Comparison of ENCODE assay signal across 1 cellular context in genomic region chr18:23438046-23438377, GRCh38.
TF ChIP-seq lines count a peak whose summit lies in the region.

No MANE protein-coding gene starts in this region.

TF ChIP-seq in HepG2, 621 proteins besides CTCF, POLR2A, EP300 and RAD21 (continued from another document):
- no peak for TF ChIP-seq USF2 (IDR thresholded peaks at IDR 0.05; ENCODE audit: low read depth, low read length)
- 0 out of 2 replicates have a peak, but pooled peaks have one; percentile 4 for TF ChIP-seq USF2 (CRISPR knock-in tag; IDR thresholded peaks at IDR 0.05; ENCODE audit: borderline replicate concordance)
- 0 out of 2 replicates have a peak, but pooled peaks have one; percentile 5 for TF ChIP-seq PATZ1 (CRISPR knock-in tag; IDR thresholded peaks at IDR 0.05)
- no peak for TF ChIP-seq PRMT3 (CRISPR knock-in tag; IDR thresholded peaks at IDR 0.05; ENCODE audit: borderline replicate concordance, low read depth)
- peak; percentile 97; the same call in 1 of the 2 replicates for TF ChIP-seq ZFP91 (CRISPR knock-in tag; IDR thresholded peaks at IDR 0.05; ENCODE audit: borderline replicate concordance)
- TF ChIP-seq PTBP1 (IDR thresholded peaks at IDR 0.05; ENCODE audit: low read depth, low read length, poor library complexity, severe bottlenecking) = peak; percentile 3
- 0 out of 2 replicates have a peak, but pooled peaks have one; percentile 0 for TF ChIP-seq ZNF777 (CRISPR knock-in tag; IDR thresholded peaks at IDR 0.05)
- 0 out of 2 replicates have a peak, but pooled peaks have one; percentile 11 for TF ChIP-seq ZGPAT (CRISPR knock-in tag; IDR thresholded peaks at IDR 0.05)
- TF ChIP-seq ZNF331 (CRISPR knock-in tag; IDR thresholded peaks at IDR 0.05) = 0 out of 2 replicates have a peak, but pooled peaks have one; percentile 3
